ENCODE assay signal across 24 cellular contexts in genomic region chr7:47559306-47560220, GRCh38.
"Had no signal": no experiment of that assay in that cellular context is flagged by ENCODE, and none has a peak within 500 bp of the region (broad histone marks: within the 10 kb centered on the region; RNA-seq: fewer than 3 reads in every experiment).

No MANE protein-coding gene starts in this region.

- H3K27me3 Mint-ChIP-seq: activated CD8-positive, alpha-beta memory T cell treated with anti-CD3 and anti-CD28 coated beads, Interleukin-2, amount 10 ng/mL, durations not matched to agents 7 days and 5 days; activated naive CD8-positive, alpha-beta T cell treated with anti-CD3 and anti-CD28 coated beads, Interleukin-2, amount 50 U/mL, for 24 hours; brain; central memory CD8-positive, alpha-beta T cell; T-helper 17 cell had no signal

- H3K36me3 Mint-ChIP-seq: activated CD8-positive, alpha-beta memory T cell treated with anti-CD3 and anti-CD28 coated beads, Interleukin-2, amount 10 ng/mL, durations not matched to agents 7 days and 5 days; activated naive CD4-positive, alpha-beta T cell treated with anti-CD3 and anti-CD28 coated beads, Interleukin-2, amount 50 U/mL, for 72 hours had no signal

- H3K4me3 Mint-ChIP-seq: activated CD8-positive, alpha-beta memory T cell treated with anti-CD3 and anti-CD28 coated beads, Interleukin-2, amount 10 ng/mL, durations not matched to agents 7 days and 5 days; activated naive CD8-positive, alpha-beta T cell treated with anti-CD3 and anti-CD28 coated beads, Interleukin-2, amount 50 U/mL, for 24 hours; activated T-cell treated with anti-CD3 and anti-CD28 coated beads, Interleukin-2, amount 50 U/mL, for 4 hours; brain; central memory CD8-positive, alpha-beta T cell; T-helper 17 cell; WTC11 had no signal

- ATAC-seq: activated CD8-positive, alpha-beta memory T cell treated with anti-CD3 and anti-CD28 coated beads, Interleukin-2, amount 10 ng/mL, durations not matched to agents 7 days and 5 days; activated naive CD4-positive, alpha-beta T cell treated with anti-CD3 and anti-CD28 coated beads, Interleukin-2, amount 50 U/mL, for 72 hours; activated naive CD8-positive, alpha-beta T cell treated with anti-CD3 and anti-CD28 coated beads, Interleukin-2, amount 50 U/mL, for 24 hours; activated T-cell treated with anti-CD3 and anti-CD28 coated beads, Interleukin-2, amount 50 U/mL, for 4 hours; T-helper 17 cell; WTC11 had no signal

- H3K9me3 Mint-ChIP-seq: activated naive CD4-positive, alpha-beta T cell treated with anti-CD3 and anti-CD28 coated beads, Interleukin-2, amount 50 U/mL, for 72 hours; activated naive CD8-positive, alpha-beta T cell treated with anti-CD3 and anti-CD28 coated beads, Interleukin-2, amount 50 U/mL, for 24 hours; activated T-cell treated with anti-CD3 and anti-CD28 coated beads, Interleukin-2, amount 50 U/mL, for 4 hours had no signal

- H3K27me3 ChIP-seq: ascending aorta had no signal

- DNase-seq: activated CD4-positive, alpha-beta T cell treated with anti-CD3 and anti-CD28 coated beads for 48 hours; activated CD4-positive, alpha-beta T cell treated with anti-CD3 and anti-CD28 coated beads, Interleukin-2, amount 50 U/mL, for 48 hours; activated CD4-positive, CD25-positive, alpha-beta regulatory T cell treated with anti-CD3 and anti-CD28 coated beads, Interleukin-2, amount 50 U/mL, for 72 hours; activated CD8-positive, alpha-beta memory T cell treated with anti-CD3 and anti-CD28 coated beads, Interleukin-2, amount 10 ng/mL, durations not matched to agents 7 days and 5 days; activated effector memory CD4-positive, alpha-beta T cell treated with anti-CD3 and anti-CD28 coated beads, Interleukin-2, amount 50 U/mL, for 16 hours; activated naive CD4-positive, alpha-beta T cell treated with Interleukin-2 at 50 U/mL for 16 hours; activated naive CD8-positive, alpha-beta T cell treated with anti-CD3 and anti-CD28 coated beads, Interleukin-2, amount 50 U/mL, for 24 hours; activated T-cell treated with anti-CD3 and anti-CD28 coated beads, Interleukin-2, amount 50 U/mL, for 4 hours; amniotic stem cell; Karpas-422; NCI-H1048; NCI-H146; NCI-H187 treated with DMSO at 0.1 percent for 48 hours; NCI-H2081 treated with DMSO at 0.1 percent for 48 hours; NCI-H446; NCI-H524; SIG-M5; T-helper 17 cell; T-helper 9 cell had no signal

- H3K4me3 ChIP-seq: ascending aorta had no signal

- H3K9me3 ChIP-seq: ascending aorta had no signal

- H3K27ac Mint-ChIP-seq: activated CD8-positive, alpha-beta memory T cell treated with anti-CD3 and anti-CD28 coated beads, Interleukin-2, amount 10 ng/mL, durations not matched to agents 7 days and 5 days; activated naive CD4-positive, alpha-beta T cell treated with anti-CD3 and anti-CD28 coated beads, Interleukin-2, amount 50 U/mL, for 72 hours; activated naive CD8-positive, alpha-beta T cell treated with anti-CD3 and anti-CD28 coated beads, Interleukin-2, amount 50 U/mL, for 24 hours; brain; T-helper 17 cell; WTC11 had no signal

- H3K27ac ChIP-seq: ascending aorta had no signal

- H3K4me1 Mint-ChIP-seq: activated CD8-positive, alpha-beta memory T cell treated with anti-CD3 and anti-CD28 coated beads, Interleukin-2, amount 10 ng/mL, durations not matched to agents 7 days and 5 days; activated naive CD8-positive, alpha-beta T cell treated with anti-CD3 and anti-CD28 coated beads, Interleukin-2, amount 50 U/mL, for 24 hours; central memory CD8-positive, alpha-beta T cell; T-helper 17 cell had no signal
